14 cellular contexts compared by ENCODE assay signal in the genomic region with DNA sequence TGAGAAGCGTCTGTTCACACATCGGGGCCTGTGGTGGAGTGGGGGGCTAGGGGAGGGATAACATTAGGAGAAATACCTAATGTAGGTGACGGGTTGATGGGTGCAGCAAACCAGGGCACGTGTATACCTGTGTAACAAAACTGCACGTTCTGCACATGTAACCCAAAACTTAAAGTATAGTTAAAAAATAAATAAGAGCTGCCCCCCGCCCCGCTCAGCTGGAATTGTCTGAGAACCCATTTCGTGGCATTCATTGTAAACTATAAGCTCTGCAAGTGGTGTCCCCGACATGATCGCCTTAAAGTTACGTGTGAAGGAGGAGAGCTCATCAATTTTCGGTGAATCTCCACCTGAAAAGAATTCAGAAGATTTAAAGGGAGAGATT. TPM values are rescaled to one million over a fixed set of nuclear protein-coding genes. Genes with fewer than 3 reads are reported as not detected.
A peak's percentile ranks its signal among the peaks of the same experiment; 100 is the strongest.
DNase-seq lines count a peak whose midpoint lies in the region; ATAC-seq and TF ChIP-seq lines count a peak whose summit lies in the region.
"Had no signal": no experiment of that assay in that cellular context is flagged by ENCODE, and none has a peak within 500 bp of the region (broad histone marks: within the 10 kb centered on the region; RNA-seq: fewer than 3 reads in every experiment).

No MANE protein-coding gene starts in this region.

- TF ChIP-seq CTCF in left ventricle myocardium inferior (IDR thresholded peaks at IDR 0.05; ENCODE audit: borderline replicate concordance) (no peak), MM.1S (IDR thresholded peaks at IDR 0.05; ENCODE audit: low read length) (no peak), upper lobe of right lung (IDR thresholded peaks at IDR 0.05) (no peak)

- H3K9me2 ChIP-seq in MM.1S (replicated peaks; ENCODE audit: insufficient read depth, low read length) = no peaks in the 10 kb centered on the region

- H2AFZ ChIP-seq in MM.1S (ENCODE audit: low read length) = peak overlapping the region; percentile 80

- H3K27ac ChIP-seq in left ventricle myocardium inferior (replicated peaks) (no peak overlapping the region), MM.1S (ENCODE audit: low read length) (no peak overlapping the region), upper lobe of right lung (peak overlapping the region; percentile 84)
- H3K27ac ChIP-seq: brain microvascular endothelial cell, heart right ventricle, SJSA1 had no signal

- H3K9me3 ChIP-seq in left ventricle myocardium inferior (replicated peaks) (no peaks in the 10 kb centered on the region), MM.1S (replicated peaks; ENCODE audit: insufficient read depth, low read length) (no peaks in the 10 kb centered on the region), upper lobe of right lung (no peaks in the 10 kb centered on the region)
- H3K9me3 ChIP-seq: esophagus squamous epithelium, heart right ventricle, mucosa of descending colon, SJSA1 had no signal

- no peaks in the 10 kb centered on the region for H4K20me1 ChIP-seq in MM.1S (ENCODE audit: insufficient read depth, low read length)

- DNase-seq in cardiac septum (ENCODE audit: low spot score) = peak; percentile 44
- no peak for DNase-seq in left ventricle myocardium inferior
- DNase-seq in MM.1S = no peak
- no peak for DNase-seq in immature natural killer cell
- DNase-seq in upper lobe of right lung = no peak
- no peak for DNase-seq in NCI-H748 treated with DMSO at 0.1 percent for 48 hours (lab: John Stamatoyannopoulos, UW)
- DNase-seq in NCI-H128 (lab: John Stamatoyannopoulos, UW; ENCODE audit: unreplicated experiment) = no peak
- no peak for DNase-seq in anterior cingulate cortex (lab: John Stamatoyannopoulos, UW)

- peaks cover 29 to 30% of the 10 kb centered on the region in 2 donors for H3K4me1 Mint-ChIP-seq in immature natural killer cell

- H3K36me3 Mint-ChIP-seq in immature natural killer cell = no peaks in the 10 kb centered on the region

- no peak for ATAC-seq in upper lobe of right lung

- peak overlapping the region; percentile 52; the same call in 1 of the 2 replicates for H3K4me2 ChIP-seq in MM.1S (ENCODE audit: low read depth, low read length)

- peaks cover 3 to 7% (median 5%) of the 10 kb centered on the region in 3 donors for H3K27me3 Mint-ChIP-seq in immature natural killer cell (ENCODE audit: low read depth in 3 of 3)

- H3K27me3 ChIP-seq in left ventricle myocardium inferior (ENCODE audit: low read depth) (peaks cover 22% of the 10 kb centered on the region), MM.1S (replicated peaks; ENCODE audit: insufficient read depth, low read length) (no peaks in the 10 kb centered on the region), upper lobe of right lung (peaks cover 5% of the 10 kb centered on the region)
- H3K27me3 ChIP-seq: brain microvascular endothelial cell, SJSA1 had no signal

- peaks cover 7% of the 10 kb centered on the region; the same call in 1 of the 2 replicates for H3F3A ChIP-seq in MM.1S (ENCODE audit: insufficient read depth, low read length)

- no peaks in the 10 kb centered on the region for H3K36me3 ChIP-seq in left ventricle myocardium inferior
- H3K36me3 ChIP-seq in MM.1S (replicated peaks; ENCODE audit: insufficient read depth, low read length) = no peaks in the 10 kb centered on the region
- H3K36me3 ChIP-seq in upper lobe of right lung = no peaks in the 10 kb centered on the region
- H3K36me3 ChIP-seq: brain microvascular endothelial cell, esophagus squamous epithelium, heart right ventricle, SJSA1 had no signal

- H3K9me3 Mint-ChIP-seq in immature natural killer cell = no peaks in the 10 kb centered on the region

- no peaks in the 10 kb centered on the region for H3K79me2 ChIP-seq in MM.1S (ENCODE audit: low read length)

- peak overlapping the region; percentile 89 to 93 (median 91) for H3K4me3 Mint-ChIP-seq in immature natural killer cell

- H3K4me3 ChIP-seq in left ventricle myocardium inferior (no peak overlapping the region), MM.1S (ENCODE audit: low read length) (peak overlapping the region; percentile 42), upper lobe of right lung (no peak overlapping the region)
- H3K4me3 ChIP-seq: mucosa of descending colon, SJSA1 had no signal

- intact Hi-C loops in cardiac septum (cut with DNase I) = loop anchor here (5.0 kb wide), 2 partner anchors 62 to 207 kb away; partner anchors contain the start of gene TMEM41A
- intact Hi-C loops in left ventricle myocardium inferior (cut with micrococcal nuclease) = no loop called here
- intact Hi-C loops in upper lobe of right lung (cut with DNase I) = no loop called here

- H3K27ac Mint-ChIP-seq in immature natural killer cell = peak overlapping the region in 2 of 6 donors; percentile 45 to 59

- peaks cover 6% of the 10 kb centered on the region for H3K4me1 ChIP-seq in left ventricle myocardium inferior
- peaks cover 10% of the 10 kb centered on the region for H3K4me1 ChIP-seq in MM.1S (ENCODE audit: low read length)
- H3K4me1 ChIP-seq in upper lobe of right lung = peaks cover 11% of the 10 kb centered on the region
- H3K4me1 ChIP-seq: SJSA1 had no signal

- H3K9ac ChIP-seq in MM.1S (ENCODE audit: low read length) = peak overlapping the region; percentile 37; the same call in 1 of the 2 replicates

RNA-seq across cellular contexts. Expression of gene LIPH, which starts 7.3 kb away (rescaled TPM):
- 0.51 TPM for total RNA-seq in cardiac septum
- total RNA-seq in left ventricle myocardium inferior = 0.44 TPM
- polyA plus RNA-seq in immature natural killer cell = under 1 TPM; 0.38 to 0.97 (median 0.45) TPM
- total RNA-seq in upper lobe of right lung = 38.0 TPM
- total RNA-seq: dermis microvascular lymphatic vessel endothelial cell had no signal
- polyA plus RNA-seq: heart right ventricle had no signal

RNA-seq across cellular contexts. Expression of gene SENP2, which starts 26.4 kb away (rescaled TPM):
- total RNA-seq in cardiac septum = 36.7 TPM
- 30.6 TPM for total RNA-seq in left ventricle myocardium inferior
- 10 to 100 TPM; 11.8 to 15.0 (median 13.1) TPM for polyA plus RNA-seq in immature natural killer cell
- total RNA-seq in upper lobe of right lung = 42.0 TPM

Comparison
In these comparisons a context has a peak if more than half of its experiments do, and no peak if none do; other contexts are left out.
1. RNA of gene LIPH, which starts 7.3 kb away (total RNA-seq): 38.0 TPM in upper lobe of right lung (single experiment); 0.51 TPM in cardiac septum (single experiment) and 0.44 TPM in left ventricle myocardium inferior (single experiment); every median in the first group is over 10 times any median in the second.